Comparison of ENCODE assay signal across 13 cellular contexts in genomic region chr14:68471029-68471963, GRCh38.
DNase-seq lines count a peak whose midpoint lies in the region; ATAC-seq lines count a peak whose summit lies in the region.
"Had no signal": no experiment of that assay in that cellular context is flagged by ENCODE, and none has a peak within 500 bp of the region (broad histone marks: within the 10 kb centered on the region; RNA-seq: fewer than 3 reads in every experiment).

No MANE protein-coding gene starts in this region.

- peaks cover 38% of the 10 kb centered on the region for H3F3A ChIP-seq in GM23248 (ENCODE audit: insufficient read depth)

- no peak overlapping the region for H3K4me2 ChIP-seq in GM23248 (ENCODE audit: unreplicated experiment)

- no peak overlapping the region for H3K9ac ChIP-seq in GM23248

- H3K36me3 ChIP-seq in aorta (ENCODE audit: control insufficient read depth in 1 of 2, insufficient read depth in 2 of 2, low read length in 1 of 2) = no peaks in the 10 kb centered on the region
- no peaks in the 10 kb centered on the region for H3K36me3 ChIP-seq in GM23248 (ENCODE audit: low read depth)
- H3K36me3 ChIP-seq: cardiac muscle cell, gastroesophageal sphincter, vagina had no signal

- H3K27me3 ChIP-seq in right cardiac atrium (ENCODE audit: control insufficient read depth, insufficient read depth) (no peaks in the 10 kb centered on the region), aorta (ENCODE audit: control insufficient read depth in 1 of 2, insufficient read depth in 2 of 2, low read length in 1 of 2) (no peaks in the 10 kb centered on the region), GM23248 (replicated peaks; ENCODE audit: insufficient read depth) (no peaks in the 10 kb centered on the region)
- H3K27me3 ChIP-seq: cardiac muscle cell, gastroesophageal sphincter, vagina had no signal

- H3K9me2 ChIP-seq in GM23248 (ENCODE audit: insufficient read depth) = no peaks in the 10 kb centered on the region

- in situ Hi-C loops in GM23248 (cut with MboI) = no loop called here

- ATAC-seq in left ventricle myocardium superior (no peak), right cardiac atrium (no peak), aorta (ENCODE audit: low FRiP score) (no peak)
- ATAC-seq: gastroesophageal sphincter had no signal

- no peaks in the 10 kb centered on the region for H3K79me2 ChIP-seq in GM23248 (ENCODE audit: insufficient read depth)

- 89% methylated on average over 12 of the region's 12 CpGs for WGBS in right cardiac atrium
- WGBS in aorta, 2 donors = 94% methylated on average over 12 of the region's 12 CpGs
- WGBS in GM23248 (ENCODE audit: low coverage in 1 of 2, low lambda C conversion rate in 2 of 2, missing lambda C conversion rate in 2 of 2), 2 experiments = 94 to 96% methylated on average over 12 of the region's 12 CpGs

- DNase-seq in left ventricle myocardium superior (peak; percentile 26), right cardiac atrium (no peak), NOMO-1 treated with DMSO at 0.1 percent for 48 hours (lab: John Stamatoyannopoulos, UW; ENCODE audit: unreplicated experiment) (peak; percentile 74), iPS DF 4.7 (ENCODE audit: extremely low read depth, low spot score) (peak; percentile 87), aorta (no peak), NCI-H524 treated with DMSO at 0.1 percent for 48 hours (lab: John Stamatoyannopoulos, UW) (no peak), KG1 (lab: John Stamatoyannopoulos, UW) (no peak), GM23248 (no peak)
- DNase-seq: NCI-H2107; stimulated activated CD4-positive, alpha-beta T cell treated with anti-CD3 and anti-CD28 coated beads, Interleukin-4, amount 100 ng/mL, for 24 hours had no signal

- H4K20me1 ChIP-seq in GM23248 (ENCODE audit: insufficient read depth) = no peaks in the 10 kb centered on the region

- H3K4me3 ChIP-seq in right cardiac atrium (ENCODE audit: low read length) (no peak overlapping the region), aorta (ENCODE audit: low read length in 2 of 2) (no peak overlapping the region), GM23248 (no peak overlapping the region)
- H3K4me3 ChIP-seq: cardiac muscle cell, gastroesophageal sphincter, vagina had no signal

- no peaks in the 10 kb centered on the region for H3K9me3 ChIP-seq in right cardiac atrium (ENCODE audit: control insufficient read depth, low read length)
- H3K9me3 ChIP-seq in aorta (ENCODE audit: control insufficient read depth, low read length) = peaks cover 1% of the 10 kb centered on the region
- no peaks in the 10 kb centered on the region for H3K9me3 ChIP-seq in GM23248 (ENCODE audit: low read depth)
- H3K9me3 ChIP-seq: gastroesophageal sphincter, vagina had no signal

- intact Hi-C loops in left ventricle myocardium superior (cut with micrococcal nuclease) = no loop called here
- intact Hi-C loops in right cardiac atrium (cut with DNase I) = no loop called here
- intact Hi-C loops in aorta (cut with DNase I) = no loop called here

- H3K27ac ChIP-seq in right cardiac atrium (ENCODE audit: low read length) (no peak overlapping the region), aorta (ENCODE audit: low read depth in 1 of 2, low read length in 2 of 2) (no peak overlapping the region), GM23248 (no peak overlapping the region)
- H3K27ac ChIP-seq: cardiac muscle cell, vagina had no signal

- H2AFZ ChIP-seq in GM23248 = no peak overlapping the region

- H3K4me1 ChIP-seq in right cardiac atrium (ENCODE audit: control insufficient read depth, insufficient read depth, low read length) (peaks cover 3% of the 10 kb centered on the region), aorta (ENCODE audit: control insufficient read depth in 1 of 2, insufficient read depth in 2 of 2, low read length in 2 of 2) (peaks cover 2 to 4% of the 10 kb centered on the region in 2 donors), GM23248 (ENCODE audit: insufficient read depth) (peaks cover 41% of the 10 kb centered on the region)

Comparison
In these comparisons a context has a peak if more than half of its experiments do, and no peak if none do; other contexts are left out.
1. DNase-seq: peak in left ventricle myocardium superior (single experiment), NOMO-1 treated with DMSO at 0.1 percent for 48 hours (single experiment) and iPS DF 4.7 (single experiment); none in right cardiac atrium (0 of 3), aorta (0 of 2), NCI-H524 treated with DMSO at 0.1 percent for 48 hours (single experiment), KG1 (single experiment) and GM23248 (single experiment).